13 cellular contexts compared by ENCODE assay signal in the genomic region with DNA sequence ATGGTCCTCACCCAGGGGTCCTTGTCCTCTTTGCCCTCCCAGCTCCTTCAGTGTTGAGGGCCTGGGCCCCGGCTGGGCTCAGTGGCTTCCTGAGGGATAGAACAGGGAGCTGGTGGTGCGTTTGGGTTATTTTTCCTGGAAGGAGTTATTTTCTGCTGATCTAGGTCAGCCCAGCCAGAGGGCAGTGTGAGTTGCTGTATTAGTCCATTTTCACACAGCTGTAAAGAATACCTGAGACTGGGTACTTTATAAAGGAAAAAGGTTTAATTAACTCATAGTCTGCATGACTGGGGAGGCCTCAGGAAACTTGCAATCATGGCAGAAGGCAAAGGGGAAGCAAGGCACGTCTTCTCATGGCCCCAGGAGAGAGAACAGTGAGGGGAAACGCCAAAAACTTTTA.
"Had no signal": no experiment of that assay in that cellular context is flagged by ENCODE, and none has a peak within 500 bp of the region (broad histone marks: within the 10 kb centered on the region; RNA-seq: fewer than 3 reads in every experiment).

No MANE protein-coding gene starts in this region.

- H3K4me3 ChIP-seq: psoas muscle, thyroid gland had no signal

- H3K4me1 ChIP-seq: psoas muscle, thyroid gland had no signal

- H3K27me3 ChIP-seq: thyroid gland had no signal

- H3K27ac ChIP-seq: psoas muscle, thyroid gland had no signal

- H3K9me3 ChIP-seq: psoas muscle, thyroid gland had no signal

- H3K27me3 Mint-ChIP-seq: activated naive CD8-positive, alpha-beta T cell treated with anti-CD3 and anti-CD28 coated beads, Interleukin-2, amount 10 ng/mL, durations not matched to agents 7 days and 5 days had no signal

- H3K4me3 Mint-ChIP-seq: activated naive CD8-positive, alpha-beta T cell treated with anti-CD3 and anti-CD28 coated beads, Interleukin-2, amount 10 ng/mL, durations not matched to agents 7 days and 5 days; activated T-helper 1 cell treated with anti-CD3 and anti-CD28 coated beads, Interleukin-12 subunit alpha, Interleukin-12 subunit beta, Interleukin-2, Interleukin-4 antibody, amounts not matched to agents 30 ng/mL and 10 ng/mL and 1 ng/mL, durations not matched to agents 14 hours and 24 hours and 36 hours; natural killer cell treated with Interleukin-12 subunit alpha and Interleukin-12 subunit beta and Interleukin-15 and Interleukin-18, amount 100 ng/mL, for 72 hours; stimulated activated effector memory CD8-positive, alpha-beta T cell treated with anti-CD3 and anti-CD28 coated beads, Interleukin-12 subunit alpha, Interleukin-12 subunit beta, amount 100 ng/mL, for 72 hours had no signal

- ATAC-seq: activated CD4-positive, CD25-positive, alpha-beta regulatory T cell treated with anti-CD3 and anti-CD28 coated beads, Interleukin-2, amount 50 U/mL, for 24 hours; esophagus mucosa; natural killer cell treated with Interleukin-12 subunit alpha and Interleukin-12 subunit beta and Interleukin-15 and Interleukin-18, amount 100 ng/mL, for 72 hours; psoas muscle; sciatic nerve; stimulated activated effector memory CD8-positive, alpha-beta T cell treated with anti-CD3 and anti-CD28 coated beads, Interleukin-12 subunit alpha, Interleukin-12 subunit beta, amount 100 ng/mL, for 72 hours had no signal

- DNase-seq: activated naive CD8-positive, alpha-beta T cell treated with anti-CD3 and anti-CD28 coated beads, Interleukin-2, amount 10 ng/mL, durations not matched to agents 7 days and 5 days; kidney; mesenchymal stem cell; psoas muscle; stimulated activated CD4-positive, alpha-beta T cell treated with anti-CD3 and anti-CD28 coated beads, Interleukin-2, amount 100 ng/mL, for 24 hours; thyroid gland had no signal

- FAIRE-seq: kidney, urothelium cell line had no signal

- H3K27ac Mint-ChIP-seq: activated naive CD8-positive, alpha-beta T cell treated with anti-CD3 and anti-CD28 coated beads, Interleukin-2, amount 10 ng/mL, durations not matched to agents 7 days and 5 days; activated T-helper 1 cell treated with anti-CD3 and anti-CD28 coated beads, Interleukin-12 subunit alpha, Interleukin-12 subunit beta, Interleukin-2, Interleukin-4 antibody, amounts not matched to agents 30 ng/mL and 10 ng/mL and 1 ng/mL, durations not matched to agents 14 hours and 24 hours and 36 hours; natural killer cell treated with Interleukin-12 subunit alpha and Interleukin-12 subunit beta and Interleukin-15 and Interleukin-18, amount 100 ng/mL, for 72 hours; stimulated activated effector memory CD8-positive, alpha-beta T cell treated with anti-CD3 and anti-CD28 coated beads, Interleukin-12 subunit alpha, Interleukin-12 subunit beta, amount 100 ng/mL, for 72 hours had no signal

- H3K36me3 ChIP-seq: thyroid gland had no signal

- H3K36me3 Mint-ChIP-seq: activated naive CD8-positive, alpha-beta T cell treated with anti-CD3 and anti-CD28 coated beads, Interleukin-2, amount 10 ng/mL, durations not matched to agents 7 days and 5 days; natural killer cell treated with Interleukin-12 subunit alpha and Interleukin-12 subunit beta and Interleukin-15 and Interleukin-18, amount 100 ng/mL, for 72 hours; stimulated activated effector memory CD8-positive, alpha-beta T cell treated with anti-CD3 and anti-CD28 coated beads, Interleukin-12 subunit alpha, Interleukin-12 subunit beta, amount 100 ng/mL, for 72 hours had no signal

- H3K4me1 Mint-ChIP-seq: stimulated activated effector memory CD8-positive, alpha-beta T cell treated with anti-CD3 and anti-CD28 coated beads, Interleukin-12 subunit alpha, Interleukin-12 subunit beta, amount 100 ng/mL, for 72 hours had no signal

- H3K9me3 Mint-ChIP-seq: activated naive CD8-positive, alpha-beta T cell treated with anti-CD3 and anti-CD28 coated beads, Interleukin-2, amount 10 ng/mL, durations not matched to agents 7 days and 5 days; activated T-helper 1 cell treated with anti-CD3 and anti-CD28 coated beads, Interleukin-12 subunit alpha, Interleukin-12 subunit beta, Interleukin-2, Interleukin-4 antibody, amounts not matched to agents 30 ng/mL and 10 ng/mL and 1 ng/mL, durations not matched to agents 14 hours and 24 hours and 36 hours; natural killer cell treated with Interleukin-12 subunit alpha and Interleukin-12 subunit beta and Interleukin-15 and Interleukin-18, amount 100 ng/mL, for 72 hours; stimulated activated effector memory CD8-positive, alpha-beta T cell treated with anti-CD3 and anti-CD28 coated beads, Interleukin-12 subunit alpha, Interleukin-12 subunit beta, amount 100 ng/mL, for 72 hours had no signal
